26 cellular contexts compared by ENCODE assay signal in genomic region chr10:62335326-62335725, GRCh38. TPM values are rescaled to one million over a fixed set of nuclear protein-coding genes. Genes with fewer than 3 reads are reported as not detected.
A peak's percentile ranks its signal among the peaks of the same experiment; 100 is the strongest.
DNase-seq lines count a peak whose midpoint lies in the region; ATAC-seq and TF ChIP-seq lines count a peak whose summit lies in the region.
"Had no signal": no experiment of that assay in that cellular context is flagged by ENCODE, and none has a peak within 500 bp of the region (broad histone marks: within the 10 kb centered on the region; RNA-seq: fewer than 3 reads in every experiment).

No MANE protein-coding gene starts in this region.

- POLR2A ChIA-PET in activated CD8-positive, alpha-beta T cell treated with anti-CD3 and anti-CD28 coated beads for 36 hours (lab: Charles Lee): no interaction called here

- peak; percentile 23 for DNase-seq in EL
- DNase-seq in NAMALWA (ENCODE audit: low spot score): peak; percentile 9
- no peak for DNase-seq in epithelial cell of prostate (ENCODE audit: low read depth, low spot score)
- DNase-seq in naive B cell: peak; percentile 36
- DNase-seq in cerebellar nuclear complex (lab: John Stamatoyannopoulos, UW): no peak
- DNase-seq in type B pancreatic cell (ENCODE audit: extremely low spot score, unreplicated experiment): no peak
- no peak for DNase-seq in activated CD8-positive, alpha-beta T cell treated with anti-CD3 and anti-CD28 coated beads for 36 hours
- DNase-seq: activated CD4-positive, alpha-beta T cell treated with anti-CD3 and anti-CD28 coated beads, Interleukin-2, amount 10 ng/mL, durations not matched to agents 7 days and 5 days; activated CD8-positive, alpha-beta memory T cell treated with anti-CD3 and anti-CD28 coated beads, Interleukin-2, amount 50 U/mL, for 4 hours; activated gamma-delta T cell treated with Interleukin-2 at 50 U/mL for 16 hours; adrenal gland; AML-193; Calu3; caudate nucleus; esophagus squamous epithelium; MV-4-11; NCI-H187; NCI-H446 treated with DMSO at 0.1 percent for 48 hours; posterior cingulate gyrus; stimulated activated CD4-positive, alpha-beta T cell treated with anti-CD3 and anti-CD28 coated beads, Interleukin-1b, Interleukin-23, amount 100 ng/mL, for 48 hours; stimulated activated naive CD4-positive, alpha-beta T cell treated with Interleukin-2 at 50 U/mL for 16 hours; tibial artery had no signal

- H3K27ac Mint-ChIP-seq in naive B cell (peak overlapping the region in 2 of 6 donors; percentile 3 to 12), type B pancreatic cell (no peak overlapping the region)
- no peak overlapping the region for H3K27ac Mint-ChIP-seq in activated CD8-positive, alpha-beta T cell treated with anti-CD3 and anti-CD28 coated beads for 36 hours
- H3K27ac Mint-ChIP-seq: activated CD4-positive, alpha-beta T cell treated with anti-CD3 and anti-CD28 coated beads, Interleukin-2, amount 10 ng/mL, durations not matched to agents 7 days and 5 days; nephron had no signal

- peak overlapping the region; percentile 64 for H3K27ac ChIP-seq in epithelial cell of prostate
- H3K27ac ChIP-seq: adrenal gland, esophagus squamous epithelium, HL-60, tibial artery had no signal

- CTCF ChIA-PET in activated CD8-positive, alpha-beta T cell treated with anti-CD3 and anti-CD28 coated beads for 36 hours (lab: Charles Lee): interaction anchor here (1.4 kb wide), 1 partner anchor 17 kb away, joined by 4 read pairs; no protein-coding TSS in a partner anchor

- H3K36me3 Mint-ChIP-seq in naive B cell (peaks cover 8 to 34% of the 10 kb centered on the region in 2 donors), type B pancreatic cell (no peaks in the 10 kb centered on the region)
- no peaks in the 10 kb centered on the region for H3K36me3 Mint-ChIP-seq in activated CD8-positive, alpha-beta T cell treated with anti-CD3 and anti-CD28 coated beads for 36 hours (ENCODE audit: low read depth)

- H3K4me3 Mint-ChIP-seq in naive B cell (peak overlapping the region in 6 of 8 donors; percentile 20 to 39 (median 28)), type B pancreatic cell (no peak overlapping the region)
- no peak overlapping the region for H3K4me3 Mint-ChIP-seq in activated CD8-positive, alpha-beta T cell treated with anti-CD3 and anti-CD28 coated beads for 36 hours
- H3K4me3 Mint-ChIP-seq: activated CD4-positive, alpha-beta T cell treated with anti-CD3 and anti-CD28 coated beads, Interleukin-2, amount 10 ng/mL, durations not matched to agents 7 days and 5 days; nephron had no signal

- intact Hi-C loops in activated CD8-positive, alpha-beta T cell treated with anti-CD3 and anti-CD28 coated beads for 36 hours (cut with micrococcal nuclease): no loop called here

- no peak for TF ChIP-seq CTCF in type B pancreatic cell (conservative IDR thresholded peaks at IDR 0.05)
- TF ChIP-seq CTCF in activated CD8-positive, alpha-beta T cell treated with anti-CD3 and anti-CD28 coated beads for 36 hours (IDR thresholded peaks at IDR 0.05): no peak

- peaks cover 33 to 43% (median 43%) of the 10 kb centered on the region in 3 donors for H3K4me1 Mint-ChIP-seq in naive B cell
- no peaks in the 10 kb centered on the region for H3K4me1 Mint-ChIP-seq in type B pancreatic cell (ENCODE audit: unreplicated experiment)
- no peaks in the 10 kb centered on the region for H3K4me1 Mint-ChIP-seq in activated CD8-positive, alpha-beta T cell treated with anti-CD3 and anti-CD28 coated beads for 36 hours (ENCODE audit: low read depth)
- H3K4me1 Mint-ChIP-seq: activated CD4-positive, alpha-beta T cell treated with anti-CD3 and anti-CD28 coated beads, Interleukin-2, amount 10 ng/mL, durations not matched to agents 7 days and 5 days; nephron had no signal

- peaks cover 0 to 17% (median 0%) of the 10 kb centered on the region in 3 donors for H3K27me3 Mint-ChIP-seq in naive B cell
- no peaks in the 10 kb centered on the region for H3K27me3 Mint-ChIP-seq in type B pancreatic cell
- H3K27me3 Mint-ChIP-seq in activated CD8-positive, alpha-beta T cell treated with anti-CD3 and anti-CD28 coated beads for 36 hours: peaks cover 9% of the 10 kb centered on the region

- peak; percentile 83 to 87 for ATAC-seq in naive B cell (ENCODE audit: low read depth in 2 of 2)
- no peak for ATAC-seq in activated CD8-positive, alpha-beta T cell treated with anti-CD3 and anti-CD28 coated beads for 36 hours
- ATAC-seq: K562 had no signal

- H3K9me3 Mint-ChIP-seq in naive B cell (peaks cover 11 to 34% (median 21%) of the 10 kb centered on the region in 7 donors), type B pancreatic cell (peaks cover 12% of the 10 kb centered on the region)
- H3K9me3 Mint-ChIP-seq in activated CD8-positive, alpha-beta T cell treated with anti-CD3 and anti-CD28 coated beads for 36 hours: peaks cover 10% of the 10 kb centered on the region

RNA-seq across cellular contexts. Expression of gene ZNF365, which starts 38.8 kb away (rescaled TPM):
- under 1 TPM in 1 of 6 donors, not detected in 5; 0.12 TPM for polyA plus RNA-seq in naive B cell (ENCODE audit: low read depth in 6 of 6)
- total RNA-seq in type B pancreatic cell (ENCODE audit: low replicate concordance): 0.38 and 0.63 TPM in 2 replicates
- total RNA-seq in activated CD8-positive, alpha-beta T cell treated with anti-CD3 and anti-CD28 coated beads for 36 hours: not detected
- total RNA-seq: mesenteric fat pad had no signal

Comparison
In these comparisons a context has a peak if more than half of its experiments do, and no peak if none do; other contexts are left out.
1. DNase-seq: peak in EL (single experiment), NAMALWA (single experiment) and naive B cell (single experiment); none in epithelial cell of prostate (single experiment), cerebellar nuclear complex (0 of 2), type B pancreatic cell (single experiment) and activated CD8-positive, alpha-beta T cell treated with anti-CD3 and anti-CD28 coated beads for 36 hours (single experiment).
2. H3K4me3 Mint-ChIP-seq: peak in naive B cell (6 of 8); none in type B pancreatic cell (single experiment) and activated CD8-positive, alpha-beta T cell treated with anti-CD3 and anti-CD28 coated beads for 36 hours (single experiment).